ENCODE assay signal across 26 cellular contexts in genomic region chr10:121558246-121558645, GRCh38. TPM values are rescaled to one million over a fixed set of nuclear protein-coding genes. Genes with fewer than 3 reads are reported as not detected.
"Had no signal": no experiment of that assay in that cellular context is flagged by ENCODE, and none has a peak within 500 bp of the region (broad histone marks: within the 10 kb centered on the region; RNA-seq: fewer than 3 reads in every experiment).

No MANE protein-coding gene starts in this region.

- H3K4me1 Mint-ChIP-seq: activated CD4-positive, alpha-beta T cell treated with anti-CD3 and anti-CD28 coated beads for 36 hours; activated naive CD4-positive, alpha-beta T cell treated with anti-CD3 and anti-CD28 coated beads, Interleukin-2, amount 50 U/mL, for 24 hours; T-cell had no signal

- H3K36me3 Mint-ChIP-seq: activated naive CD4-positive, alpha-beta T cell treated with anti-CD3 and anti-CD28 coated beads, Interleukin-2, amount 50 U/mL, for 24 hours; T-cell had no signal

- H3K27ac ChIP-seq: SK-N-MC, VCaP had no signal

- H3K9me3 Mint-ChIP-seq: activated naive CD4-positive, alpha-beta T cell treated with anti-CD3 and anti-CD28 coated beads, Interleukin-2, amount 50 U/mL, for 24 hours had no signal

- H3K27me3 Mint-ChIP-seq: activated CD4-positive, alpha-beta T cell treated with anti-CD3 and anti-CD28 coated beads for 36 hours; activated naive CD4-positive, alpha-beta T cell treated with anti-CD3 and anti-CD28 coated beads, Interleukin-2, amount 50 U/mL, for 24 hours; brain; T-cell had no signal

- H3K4me3 Mint-ChIP-seq: activated CD4-positive, alpha-beta T cell treated with anti-CD3 and anti-CD28 coated beads for 36 hours; activated CD8-positive, alpha-beta T cell treated with anti-CD3 and anti-CD28 coated beads, Interleukin-2, amount 10 ng/mL, durations not matched to agents 7 days and 5 days; activated naive CD4-positive, alpha-beta T cell treated with anti-CD3 and anti-CD28 coated beads, Interleukin-2, amount 50 U/mL, for 24 hours; T-cell had no signal

- ATAC-seq: activated CD4-positive, alpha-beta T cell treated with anti-CD3 and anti-CD28 coated beads for 36 hours; activated CD8-positive, alpha-beta T cell treated with anti-CD3 and anti-CD28 coated beads, Interleukin-2, amount 10 ng/mL, durations not matched to agents 7 days and 5 days; Right ventricle myocardium inferior; T-cell had no signal

- H3K4me3 ChIP-seq: cardiac muscle cell, SK-N-MC had no signal

- DNase-seq: activated CD4-positive, alpha-beta T cell treated with anti-CD3 and anti-CD28 coated beads for 36 hours; activated CD8-positive, alpha-beta memory T cell treated with anti-CD3 and anti-CD28 coated beads, Interleukin-2, amount 50 U/mL, for 48 hours; activated CD8-positive, alpha-beta T cell treated with anti-CD3 and anti-CD28 coated beads, Interleukin-2, amount 10 ng/mL, durations not matched to agents 7 days and 5 days; activated T-cell treated with anti-CD3 and anti-CD28 coated beads, Interleukin-2, amount 50 U/mL, for 1 hour; KBM-7; NCI-H1092; NCI-H1417 treated with DMSO at 0.1 percent for 48 hours; NCI-H1694; NCI-H2029; NCI-H2107; NCI-H2171 treated with DMSO at 0.1 percent for 48 hours; NCI-H226; NCI-H526; NCI-H82; RPMI8226; T-cell; T-helper 2 cell; T1000 had no signal

- H3K27ac Mint-ChIP-seq: activated CD4-positive, alpha-beta T cell treated with anti-CD3 and anti-CD28 coated beads for 36 hours; activated CD8-positive, alpha-beta T cell treated with anti-CD3 and anti-CD28 coated beads, Interleukin-2, amount 10 ng/mL, durations not matched to agents 7 days and 5 days; activated naive CD4-positive, alpha-beta T cell treated with anti-CD3 and anti-CD28 coated beads, Interleukin-2, amount 50 U/mL, for 24 hours; T-cell had no signal

- H3K36me3 ChIP-seq: cardiac muscle cell had no signal

- H3K27me3 ChIP-seq: cardiac muscle cell had no signal

RNA-seq across cellular contexts. Expression of gene FGFR2, which starts 40.0 kb away (rescaled TPM):
- total RNA-seq: activated CD4-positive, alpha-beta T cell treated with anti-CD3 and anti-CD28 coated beads for 36 hours; activated CD8-positive, alpha-beta T cell treated with anti-CD3 and anti-CD28 coated beads, Interleukin-2, amount 10 ng/mL, durations not matched to agents 7 days and 5 days; LHCN-M2; OCI-LY7 had no signal
